ENCODE assay signal across 11 cellular contexts in the genomic region with DNA sequence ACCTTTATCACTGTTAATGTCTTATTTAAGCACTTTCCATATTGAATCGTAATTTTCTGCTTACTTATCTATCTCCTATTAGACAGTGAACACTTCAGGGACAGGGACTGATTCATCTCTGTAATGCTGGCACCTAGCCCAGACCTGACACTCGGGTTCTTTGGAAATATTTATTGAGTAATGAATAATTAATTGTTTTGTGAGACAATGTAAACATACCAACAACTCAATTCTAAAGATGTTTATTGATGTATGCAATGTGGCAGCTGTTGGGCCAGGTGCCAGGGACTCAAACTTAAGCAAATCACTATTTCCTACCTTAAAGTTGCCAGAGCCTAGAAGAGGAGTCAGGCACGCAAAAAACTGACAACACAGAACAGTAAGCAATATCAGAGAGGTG.
DNase-seq lines count a peak whose midpoint lies in the region; ATAC-seq and TF ChIP-seq lines count a peak whose summit lies in the region.
"Had no signal": no experiment of that assay in that cellular context is flagged by ENCODE, and none has a peak within 500 bp of the region (broad histone marks: within the 10 kb centered on the region; RNA-seq: fewer than 3 reads in every experiment).

No MANE protein-coding gene starts in this region.

- DNase-seq in left cardiac atrium, result peak; percentile 26
- no peak for DNase-seq in right atrium auricular region (ENCODE audit: low spot score)
- peak; percentile 7 for DNase-seq in NCI-H69 (lab: John Stamatoyannopoulos, UW)
- peak; percentile 90 for DNase-seq in epithelial cell of esophagus (ENCODE audit: low read depth)
- DNase-seq in tibial nerve (ENCODE audit: low spot score in 2 of 2), result peak; percentile 33 to 71
- no peak for DNase-seq in retina
- no peak for DNase-seq in C1 segment of cervical spinal cord (lab: John Stamatoyannopoulos, UW)
- DNase-seq in T-helper 2 cell, result no peak
- DNase-seq: heart right ventricle, NCI-H2227 treated with DMSO at 0.1 percent for 48 hours, T-helper 17 cell had no signal

- intact Hi-C loops in left cardiac atrium (cut with DNase I), result no loop called here

- no peak for TF ChIP-seq EP300 in tibial nerve (IDR thresholded peaks at IDR 0.05)

- 49 to 50% methylated on average over 3 of the region's 3 CpGs for WGBS in tibial nerve, 2 donors

- H3K36me3 ChIP-seq in right atrium auricular region (no peaks in the 10 kb centered on the region), tibial nerve (no peaks in the 10 kb centered on the region)
- H3K36me3 ChIP-seq: heart right ventricle had no signal

- peak in 1 of 2 donors; percentile 45 for ATAC-seq in left cardiac atrium
- ATAC-seq: heart right ventricle, T-helper 17 cell had no signal

- TF ChIP-seq POLR2A in tibial nerve (IDR thresholded peaks at IDR 0.05), result no peak

- H3K9me3 ChIP-seq in right atrium auricular region (no peaks in the 10 kb centered on the region), tibial nerve (peaks cover 0 to 3% (median 0%) of the 10 kb centered on the region in 4 donors)

- H3K4me1 ChIP-seq in right atrium auricular region, result peaks cover 0 to 4% of the 10 kb centered on the region in 2 donors
- peaks cover 0 to 17% (median 0%) of the 10 kb centered on the region in 4 donors for H3K4me1 ChIP-seq in tibial nerve

- H3K27me3 ChIP-seq in right atrium auricular region (no peaks in the 10 kb centered on the region), tibial nerve (no peaks in the 10 kb centered on the region)
- H3K27me3 ChIP-seq: heart right ventricle had no signal

- H3K27ac ChIP-seq in right atrium auricular region (no peak overlapping the region), tibial nerve (no peak overlapping the region)
- H3K27ac ChIP-seq: heart right ventricle had no signal

- TF ChIP-seq CTCF in right atrium auricular region (IDR thresholded peaks at IDR 0.05), result no peak
- TF ChIP-seq CTCF in epithelial cell of esophagus (IDR thresholded peaks at IDR 0.05; ENCODE audit: insufficient read depth, low read depth, low read length, missing control alignments), result no peak
- no peak for TF ChIP-seq CTCF in tibial nerve (IDR thresholded peaks at IDR 0.05)

- H3K4me3 ChIP-seq in right atrium auricular region (no peak overlapping the region), epithelial cell of esophagus (ENCODE audit: low read length) (no peak overlapping the region), tibial nerve (no peak overlapping the region)
- H3K4me3 ChIP-seq: heart right ventricle had no signal

Comparison
In these comparisons a context has a peak if more than half of its experiments do, and no peak if none do; other contexts are left out.
1. DNase-seq: peak in left cardiac atrium (single experiment), NCI-H69 (single experiment), epithelial cell of esophagus (single experiment) and tibial nerve (2 of 2); none in right atrium auricular region (single experiment), retina (single experiment), C1 segment of cervical spinal cord (0 of 14) and T-helper 2 cell (0 of 5).